ENCODE assay signal across 18 cellular contexts in genomic region chr6:136137008-136137689, GRCh38.
A peak's percentile ranks its signal among the peaks of the same experiment; 100 is the strongest.
DNase-seq lines count a peak whose midpoint lies in the region; ATAC-seq and TF ChIP-seq lines count a peak whose summit lies in the region.
"Had no signal": no experiment of that assay in that cellular context is flagged by ENCODE, and none has a peak within 500 bp of the region (broad histone marks: within the 10 kb centered on the region; RNA-seq: fewer than 3 reads in every experiment).

No MANE protein-coding gene starts in this region.

- TF ChIP-seq CTCF in PC-3 (conservative IDR thresholded peaks at IDR 0.05; ENCODE audit: low read depth, low read length) (no peak), progenitor cell of endocrine pancreas (IDR thresholded peaks at IDR 0.05; ENCODE audit: unreplicated experiment) (no peak)

- H3K36me3 ChIP-seq in PC-3 (ENCODE audit: low read depth, low read length): no peaks in the 10 kb centered on the region
- H3K36me3 ChIP-seq: neutrophil had no signal

- H3K36me3 Mint-ChIP-seq in progenitor cell of endocrine pancreas (ENCODE audit: insufficient read depth): peaks cover 7% of the 10 kb centered on the region
- H3K36me3 Mint-ChIP-seq: activated CD8-positive, alpha-beta memory T cell treated with anti-CD3 and anti-CD28 coated beads, Interleukin-2, amount 10 ng/mL, durations not matched to agents 7 days and 5 days; T-cell had no signal

- no peak overlapping the region for H3K9ac ChIP-seq in PC-3 (ENCODE audit: low read length)

- no peaks in the 10 kb centered on the region for H3F3A ChIP-seq in PC-3 (ENCODE audit: low read length, unreplicated experiment)

- H3K4me3 ChIP-seq in PC-3 (ENCODE audit: low read length): no peak overlapping the region

- no peak overlapping the region for H3K4me2 ChIP-seq in PC-3 (ENCODE audit: low read length)

- POLR2A ChIA-PET in PC-3 (lab: Charles Lee; ENCODE audit: unreplicated experiment): no interaction called here

- H4K20me1 ChIP-seq in PC-3 (ENCODE audit: low read length): no peaks in the 10 kb centered on the region

- peaks cover 7% of the 10 kb centered on the region for H3K9me3 Mint-ChIP-seq in progenitor cell of endocrine pancreas (ENCODE audit: low read depth)

- CTCF ChIA-PET in PC-3 (lab: Charles Lee): no interaction called here

- no peaks in the 10 kb centered on the region for H3K4me1 ChIP-seq in PC-3 (ENCODE audit: insufficient read depth, low read length)

- H3K4me3 Mint-ChIP-seq in progenitor cell of endocrine pancreas (ENCODE audit: low read depth): no peak overlapping the region
- H3K4me3 Mint-ChIP-seq: activated CD8-positive, alpha-beta memory T cell treated with anti-CD3 and anti-CD28 coated beads, Interleukin-2, amount 10 ng/mL, durations not matched to agents 7 days and 5 days; T-cell had no signal

- no peaks in the 10 kb centered on the region for H3K79me2 ChIP-seq in PC-3 (ENCODE audit: low read length)

- BruUV-seq in PC-3 (replicated peaks; lab: Mats Ljungman, UMichigan): no TSS peak

- no peaks in the 10 kb centered on the region for H3K9me2 ChIP-seq in PC-3 (replicated peaks; ENCODE audit: low read length)

- intact Hi-C loops in PC-3 (cut with micrococcal nuclease): loop anchor here (5.0 kb wide), 1 partner anchor 45 kb away; no protein-coding TSS in a partner anchor
- intact Hi-C loops in left cardiac atrium (cut with DNase I): no loop called here

- no peak overlapping the region for H3K27ac ChIP-seq in PC-3 (ENCODE audit: low read length)
- H3K27ac ChIP-seq: C4-2B, neutrophil had no signal

- H3K4me1 Mint-ChIP-seq in progenitor cell of endocrine pancreas (ENCODE audit: low read depth): peaks cover 14% of the 10 kb centered on the region
- H3K4me1 Mint-ChIP-seq: activated CD8-positive, alpha-beta memory T cell treated with anti-CD3 and anti-CD28 coated beads, Interleukin-2, amount 10 ng/mL, durations not matched to agents 7 days and 5 days; T-cell had no signal

- no peaks in the 10 kb centered on the region for H3K27me3 Mint-ChIP-seq in progenitor cell of endocrine pancreas
- H3K27me3 Mint-ChIP-seq: T-cell had no signal

- peak overlapping the region; percentile 34 for H3K27ac Mint-ChIP-seq in progenitor cell of endocrine pancreas
- H3K27ac Mint-ChIP-seq: activated CD8-positive, alpha-beta memory T cell treated with anti-CD3 and anti-CD28 coated beads, Interleukin-2, amount 10 ng/mL, durations not matched to agents 7 days and 5 days; T-cell had no signal

- ATAC-seq in PC-3: peak; percentile 95
- peak; percentile 55 to 96 for ATAC-seq in left cardiac atrium
- ATAC-seq in GM19452 (IDR thresholded peaks at IDR 0.05; ENCODE audit: unreplicated experiment): no peak
- ATAC-seq: activated CD8-positive, alpha-beta memory T cell treated with anti-CD3 and anti-CD28 coated beads, Interleukin-2, amount 10 ng/mL, durations not matched to agents 7 days and 5 days; stimulated activated naive CD8-positive, alpha-beta T cell treated with anti-CD3 and anti-CD28 coated beads, Interleukin-15, Interleukin-2, amounts not matched to agents 100 U/mL and 50 U/mL, for 24 hours; T-cell had no signal

- peak; percentile 71 for DNase-seq in HT1080 (ENCODE audit: low read depth)
- DNase-seq in PC-3: peak; percentile 32
- DNase-seq in left cardiac atrium: no peak
- DNase-seq in progenitor cell of endocrine pancreas (ENCODE audit: low spot score, unreplicated experiment): no peak
- DNase-seq in OCI-M2 (lab: John Stamatoyannopoulos, UW; ENCODE audit: unreplicated experiment): no peak
- DNase-seq in 8988T: no peak
- DNase-seq: activated CD4-positive, CD25-positive, alpha-beta regulatory T cell; activated CD8-positive, alpha-beta memory T cell treated with anti-CD3 and anti-CD28 coated beads, Interleukin-2, amount 10 ng/mL, durations not matched to agents 7 days and 5 days; caudate nucleus; effector CD8-positive, alpha-beta T cell; H7; mesendoderm; NCI-H446; stimulated activated naive CD8-positive, alpha-beta T cell treated with anti-CD3 and anti-CD28 coated beads, Interleukin-15, Interleukin-2, amounts not matched to agents 100 U/mL and 50 U/mL, for 24 hours; T-cell had no signal

- H3K9me3 ChIP-seq in PC-3 (ENCODE audit: low read length): no peaks in the 10 kb centered on the region
- H3K9me3 ChIP-seq: neutrophil had no signal

- no peaks in the 10 kb centered on the region for H3K27me3 ChIP-seq in PC-3 (ENCODE audit: low read length)
- H3K27me3 ChIP-seq: neutrophil had no signal

- H2AFZ ChIP-seq in PC-3 (ENCODE audit: low read length): no peak overlapping the region

Comparison
In these comparisons a context has a peak if more than half of its experiments do, and no peak if none do; other contexts are left out.
1. DNase-seq: peak in HT1080 (single experiment) and PC-3 (single experiment); none in left cardiac atrium (single experiment), progenitor cell of endocrine pancreas (single experiment), OCI-M2 (single experiment) and 8988T (single experiment).